Comparison of ENCODE assay signal across 14 cellular contexts in genomic region chr16:19777061-19777460, GRCh38.
"Had no signal": no experiment of that assay in that cellular context is flagged by ENCODE, and none has a peak within 500 bp of the region (broad histone marks: within the 10 kb centered on the region; RNA-seq: fewer than 3 reads in every experiment).

No MANE protein-coding gene starts in this region.

- H3K4me1 ChIP-seq: breast epithelium, sigmoid colon, stomach had no signal

- H3K9me3 ChIP-seq: breast epithelium, psoas muscle, sigmoid colon, stomach, tibial nerve had no signal

- DNase-seq: activated CD8-positive, alpha-beta memory T cell treated with anti-CD3 and anti-CD28 coated beads, Interleukin-2, amount 50 U/mL, for 48 hours; activated CD8-positive, alpha-beta T cell treated with anti-CD3 and anti-CD28 coated beads for 36 hours; activated naive CD4-positive, alpha-beta T cell; aorta; left colon; naive thymus-derived CD4-positive, alpha-beta T cell; nucleus accumbens; psoas muscle; sigmoid colon; stimulated activated CD4-positive, alpha-beta T cell treated with anti-CD3 and anti-CD28 coated beads, Interleukin-4, amount 100 ng/mL, for 24 hours; stomach had no signal

- H3K27ac ChIP-seq: psoas muscle, sigmoid colon, stomach had no signal

- ATAC-seq: activated CD8-positive, alpha-beta T cell treated with anti-CD3 and anti-CD28 coated beads for 36 hours; esophagus mucosa; left colon; naive thymus-derived CD4-positive, alpha-beta T cell; psoas muscle had no signal

- H3K4me3 ChIP-seq: breast epithelium, psoas muscle, sigmoid colon, stomach, tibial nerve had no signal

- H3K36me3 ChIP-seq: breast epithelium, sigmoid colon, stomach, tibial nerve had no signal

- H3K27me3 ChIP-seq: breast epithelium, sigmoid colon, stomach, tibial nerve had no signal
